Comparison of ENCODE assay signal across 8 cellular contexts in genomic region chr2:190181066-190181681, GRCh38.
A peak's percentile ranks its signal among the peaks of the same experiment; 100 is the strongest.
DNase-seq lines count a peak whose midpoint lies in the region; TF ChIP-seq lines count a peak whose summit lies in the region.

No MANE protein-coding gene starts in this region.

- H3K27me3 ChIP-seq in GM23248 (replicated peaks; ENCODE audit: insufficient read depth): no peaks in the 10 kb centered on the region
- H3K27me3 ChIP-seq in NT2/D1 (ENCODE audit: insufficient read depth, insufficient read length): peaks cover 32% of the 10 kb centered on the region
- peaks cover 42% of the 10 kb centered on the region for H3K27me3 ChIP-seq in neural progenitor cell

- TF ChIP-seq CTCF in endothelial cell (IDR thresholded peaks at IDR 0.05; ENCODE audit: unreplicated experiment) (no peak), neural progenitor cell (IDR thresholded peaks at IDR 0.05) (no peak)

- H3K9me2 ChIP-seq in GM23248 (ENCODE audit: insufficient read depth): no peaks in the 10 kb centered on the region

- H3K4me3 ChIP-seq in GM23248 (peak overlapping the region; percentile 74), NT2/D1 (ENCODE audit: insufficient read length, low read depth) (peak overlapping the region; percentile 66), neural progenitor cell (peak overlapping the region; percentile 65)

- no peaks in the 10 kb centered on the region for H3K36me3 ChIP-seq in GM23248 (ENCODE audit: low read depth)
- H3K36me3 ChIP-seq in NT2/D1 (ENCODE audit: insufficient read depth, insufficient read length, low read length): no peaks in the 10 kb centered on the region
- no peaks in the 10 kb centered on the region for H3K36me3 ChIP-seq in neural progenitor cell

- no peaks in the 10 kb centered on the region for H3K9me3 ChIP-seq in GM23248 (ENCODE audit: low read depth)
- H3K9me3 ChIP-seq in NT2/D1 (ENCODE audit: insufficient read depth, low read length): no peaks in the 10 kb centered on the region
- no peaks in the 10 kb centered on the region for H3K9me3 ChIP-seq in neural progenitor cell (ENCODE audit: low read depth)

- H3F3A ChIP-seq in GM23248 (ENCODE audit: insufficient read depth) (no peaks in the 10 kb centered on the region), neural progenitor cell (ENCODE audit: low read depth) (peaks cover 12% of the 10 kb centered on the region)

- H2AFZ ChIP-seq in GM23248 (peak overlapping the region; percentile 88), neural progenitor cell (replicated peaks) (peak overlapping the region; percentile 96)

- H4K20me1 ChIP-seq in GM23248 (ENCODE audit: insufficient read depth) (no peaks in the 10 kb centered on the region), neural progenitor cell (ENCODE audit: low read depth) (no peaks in the 10 kb centered on the region)

- peaks cover 30% of the 10 kb centered on the region for H3K4me1 Mint-ChIP-seq in endothelial cell (ENCODE audit: unreplicated experiment)
- peaks cover 14% of the 10 kb centered on the region for H3K4me1 Mint-ChIP-seq in neural progenitor cell

- H3K4me3 Mint-ChIP-seq in endothelial cell (ENCODE audit: unreplicated experiment): peak overlapping the region; percentile 83
- peak overlapping the region; percentile 82 for H3K4me3 Mint-ChIP-seq in neural progenitor cell

- in situ Hi-C loops in GM23248 (cut with MboI): no loop called here

- H3K79me2 ChIP-seq in GM23248 (ENCODE audit: insufficient read depth) (no peaks in the 10 kb centered on the region), neural progenitor cell (ENCODE audit: low read depth) (no peaks in the 10 kb centered on the region)

- H3K27ac ChIP-seq in GM23248 (no peak overlapping the region), neural progenitor cell (no peak overlapping the region)

- H3K9ac ChIP-seq in GM23248 (peak overlapping the region; percentile 63), NT2/D1 (ENCODE audit: insufficient read length, low read depth) (peak overlapping the region; percentile 23), neural progenitor cell (no peak overlapping the region)

- DNase-seq in NCI-H146 treated with DMSO at 0.1 percent for 48 hours (lab: John Stamatoyannopoulos, UW; ENCODE audit: unreplicated experiment) (peak; percentile 23), NCI-H146 (lab: John Stamatoyannopoulos, UW) (no peak), GM23248 (peak; percentile 56), NT2/D1 (ENCODE audit: low read depth, low spot score) (no peak), endothelial cell (ENCODE audit: low spot score) (no peak), neural progenitor cell (ENCODE audit: low spot score) (no peak), NCI-H2196 (lab: John Stamatoyannopoulos, UW; ENCODE audit: unreplicated experiment) (no peak), T-helper 9 cell (no peak)

- 11 to 12% methylated on average over 17 of the region's 17 CpGs for WGBS in GM23248 (ENCODE audit: low coverage in 1 of 2, low lambda C conversion rate in 2 of 2, missing lambda C conversion rate in 2 of 2), 2 experiments

- H3K27me3 Mint-ChIP-seq in endothelial cell (ENCODE audit: unreplicated experiment): no peaks in the 10 kb centered on the region
- H3K27me3 Mint-ChIP-seq in neural progenitor cell (ENCODE audit: insufficient read depth, low read depth): peaks cover 10% of the 10 kb centered on the region

- H3K4me2 ChIP-seq in GM23248 (ENCODE audit: unreplicated experiment): peak overlapping the region; percentile 79
- H3K4me2 ChIP-seq in neural progenitor cell: peak overlapping the region; percentile 76

- no peaks in the 10 kb centered on the region for H3K4me1 ChIP-seq in GM23248 (ENCODE audit: insufficient read depth)
- H3K4me1 ChIP-seq in NT2/D1 (ENCODE audit: insufficient read depth, insufficient read length): no peaks in the 10 kb centered on the region
- peaks cover 6% of the 10 kb centered on the region for H3K4me1 ChIP-seq in neural progenitor cell

- H3K27ac Mint-ChIP-seq in endothelial cell (ENCODE audit: unreplicated experiment) (no peak overlapping the region), neural progenitor cell (peak overlapping the region; percentile 25)

- H3K9me3 Mint-ChIP-seq in endothelial cell (ENCODE audit: unreplicated experiment): no peaks in the 10 kb centered on the region
- H3K9me3 Mint-ChIP-seq in neural progenitor cell: no peaks in the 10 kb centered on the region

- H3K36me3 Mint-ChIP-seq in endothelial cell (ENCODE audit: low read depth, unreplicated experiment) (no peaks in the 10 kb centered on the region), neural progenitor cell (no peaks in the 10 kb centered on the region)

Comparison
In these comparisons a context has a peak if more than half of its experiments do, and no peak if none do; other contexts are left out.
1. DNase-seq: peak in NCI-H146 treated with DMSO at 0.1 percent for 48 hours (single experiment) and GM23248 (single experiment); none in NCI-H146 (single experiment), NT2/D1 (single experiment), endothelial cell (single experiment), neural progenitor cell (single experiment), NCI-H2196 (single experiment) and T-helper 9 cell (single experiment).
2. Peak in every context shown above with its lines, with median percentiles within 50 percentile points of each other: H3K4me3 ChIP-seq.